8 cellular contexts compared by ENCODE assay signal in genomic region chr3:42701371-42702065, GRCh38. TPM values are rescaled to one million over a fixed set of nuclear protein-coding genes. Genes with fewer than 3 reads are reported as not detected.
DNase-seq lines count a peak whose midpoint lies in the region; ATAC-seq, FAIRE-seq and TF ChIP-seq lines count a peak whose summit lies in the region.

No MANE protein-coding gene starts in this region.

- in situ Hi-C loops in T47D (cut with HindIII; ENCODE audit: low pct_unique_long_range_greater_than_20kb, low sequenced_read_pairs), result no loop called here

- TF ChIP-seq CTCF in AG10803 (conservative IDR thresholded peaks at IDR 0.05; ENCODE audit: low read length) (no peak), WERI-Rb-1 (IDR thresholded peaks at IDR 0.05; ENCODE audit: low read depth, low read length) (no peak), left lung (IDR thresholded peaks at IDR 0.05) (no peak), D721Med (IDR thresholded peaks at IDR 0.05; ENCODE audit: insufficient read depth, missing control alignments) (no peak)

- H3K27me3 ChIP-seq in WERI-Rb-1 (ENCODE audit: insufficient read depth, low read depth, severe bottlenecking) (no peaks in the 10 kb centered on the region), left lung (peaks cover 0 to 10% of the 10 kb centered on the region in 2 donors)

- peak; percentile 92 for ATAC-seq in left lung
- no peak for ATAC-seq in GM21737 (IDR thresholded peaks at IDR 0.05; ENCODE audit: unreplicated experiment)

- peak; percentile 15 for DNase-seq in AG10803 (ENCODE audit: low read depth)
- DNase-seq in HuH-7 (ENCODE audit: low spot score), result peak; percentile 92
- DNase-seq in WERI-Rb-1, result no peak
- peak; percentile 67 to 87 for DNase-seq in T47D (ENCODE audit: low read depth in 1 of 2, low spot score in 1 of 2)
- peak; percentile 65 to 85 for DNase-seq in left lung
- DNase-seq in stimulated activated CD4-positive, alpha-beta T cell treated with anti-CD3 and anti-CD28 coated beads, TNF-alpha, amount 100 ng/mL, for 24 hours (ENCODE audit: low read depth in 3 of 3), result peak; percentile 5 to 46 (median 17)
- no peak for DNase-seq in D721Med (ENCODE audit: insufficient read length, low spot score)

- intact Hi-C loops in left lung (cut with DNase I), result no loop called here

- H3K4me3 ChIP-seq in AG10803 (ENCODE audit: low read length) (no peak overlapping the region), WERI-Rb-1 (ENCODE audit: low read depth, low read length) (no peak overlapping the region), left lung (no peak overlapping the region)

- H3K27ac ChIP-seq in WERI-Rb-1 (peak overlapping the region; percentile 56), left lung (no peak overlapping the region)

- H3K4me1 ChIP-seq in left lung, result no peaks in the 10 kb centered on the region

- FAIRE-seq in D721Med (lab: Jason Lieb, UNC), result no peak

- no peaks in the 10 kb centered on the region for H3K36me3 ChIP-seq in WERI-Rb-1
- no peaks in the 10 kb centered on the region for H3K36me3 ChIP-seq in left lung

- H3K9me3 ChIP-seq in WERI-Rb-1 (ENCODE audit: severe bottlenecking) (no peaks in the 10 kb centered on the region), left lung (no peaks in the 10 kb centered on the region)

RNA-seq across cellular contexts. Expression of gene HHATL, which starts 1.1 kb away (rescaled TPM):
- total RNA-seq in left lung, result 1 to 10 TPM in 1 of 2 donors, under 1 TPM in 1; 0.29 to 1.0 TPM

RNA-seq across cellular contexts. Expression of gene KLHL40, which starts 16.2 kb away (rescaled TPM):
- total RNA-seq in left lung, result not detected

RNA-seq across cellular contexts. Expression of gene ZBTB47, which starts 48.0 kb away (rescaled TPM):
- total RNA-seq in left lung, result 10 to 100 TPM; 18.3 to 34.9 TPM

Comparison
In these comparisons a context has a peak if more than half of its experiments do, and no peak if none do; other contexts are left out.
1. DNase-seq: peak in AG10803 (single experiment), HuH-7 (single experiment), T47D (2 of 2), left lung (2 of 2) and stimulated activated CD4-positive, alpha-beta T cell treated with anti-CD3 and anti-CD28 coated beads, TNF-alpha, amount 100 ng/mL, for 24 hours (3 of 3); none in WERI-Rb-1 (single experiment) and D721Med (single experiment).